22 cellular contexts compared by ENCODE assay signal in the genomic region with DNA sequence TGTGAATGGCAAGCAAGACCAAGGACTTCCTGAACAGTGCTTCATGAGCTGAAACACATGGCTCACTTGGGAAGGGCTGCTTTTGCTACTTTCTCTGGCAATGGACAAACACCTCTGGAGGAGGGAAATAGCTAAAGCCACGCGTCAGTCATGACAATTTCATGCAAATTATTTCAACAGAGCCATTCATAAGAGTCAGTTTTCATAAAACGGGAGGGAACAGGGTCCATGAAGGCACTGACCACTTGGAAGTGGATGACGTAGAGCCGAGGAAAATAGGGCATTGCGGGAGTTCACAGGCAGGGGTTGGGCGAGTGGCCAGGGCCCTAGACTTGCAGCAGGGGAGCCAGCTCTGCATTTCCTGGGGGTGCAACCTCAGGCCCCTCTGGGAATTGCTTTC. TPM values are rescaled to one million over a fixed set of nuclear protein-coding genes. Genes with fewer than 3 reads are reported as not detected.
"Had no signal": no experiment of that assay in that cellular context is flagged by ENCODE, and none has a peak within 500 bp of the region (broad histone marks: within the 10 kb centered on the region; RNA-seq: fewer than 3 reads in every experiment).

No MANE protein-coding gene starts in this region.

- ATAC-seq: gastroesophageal sphincter; left colon; mucosa of descending colon; naive thymus-derived CD8-positive, alpha-beta T cell; sciatic nerve; upper lobe of right lung had no signal

- H3K36me3 Mint-ChIP-seq: naive thymus-derived CD8-positive, alpha-beta T cell; stimulated activated memory B cell treated with anti-CD40 and anti-IgM and Interleukin-4, amounts not matched to agents 10 μg/mL and 1 μg/mL and 100 μg/mL, for 72 hours had no signal

- H3K4me3 Mint-ChIP-seq: naive thymus-derived CD8-positive, alpha-beta T cell; stimulated activated memory B cell treated with anti-CD40 and anti-IgM and Interleukin-4, amounts not matched to agents 10 μg/mL and 1 μg/mL and 100 μg/mL, for 72 hours; stimulated activated naive CD8-positive, alpha-beta T cell treated with anti-CD3 and anti-CD28 coated beads, Interleukin-15, Interleukin-2, amounts not matched to agents 100 ng/mL and 50 ng/mL, for 24 hours had no signal

- H3K27ac ChIP-seq: colonic mucosa, esophagus squamous epithelium, gastroesophageal sphincter, ovary, prostate gland, spleen, tibial artery, upper lobe of right lung, vagina had no signal

- H3K9me3 Mint-ChIP-seq: naive thymus-derived CD8-positive, alpha-beta T cell; stimulated activated memory B cell treated with anti-CD40 and anti-IgM and Interleukin-4, amounts not matched to agents 10 μg/mL and 1 μg/mL and 100 μg/mL, for 72 hours; stimulated activated naive CD8-positive, alpha-beta T cell treated with anti-CD3 and anti-CD28 coated beads, Interleukin-15, Interleukin-2, amounts not matched to agents 100 ng/mL and 50 ng/mL, for 24 hours had no signal

- H3K4me3 ChIP-seq: colonic mucosa, esophagus squamous epithelium, gastroesophageal sphincter, mucosa of descending colon, ovary, prostate gland, spleen, tibial artery, upper lobe of right lung, vagina had no signal

- H3K9me3 ChIP-seq: colonic mucosa, esophagus squamous epithelium, gastroesophageal sphincter, mucosa of descending colon, ovary, prostate gland, spleen, tibial artery, upper lobe of right lung, vagina had no signal

- H3K36me3 ChIP-seq: colonic mucosa, esophagus squamous epithelium, ovary, prostate gland, upper lobe of right lung, vagina had no signal

- H3K27ac Mint-ChIP-seq: stimulated activated memory B cell treated with anti-CD40 and anti-IgM and Interleukin-4, amounts not matched to agents 10 μg/mL and 1 μg/mL and 100 μg/mL, for 72 hours; stimulated activated naive CD8-positive, alpha-beta T cell treated with anti-CD3 and anti-CD28 coated beads, Interleukin-15, Interleukin-2, amounts not matched to agents 100 ng/mL and 50 ng/mL, for 24 hours had no signal

- DNase-seq: colonic mucosa; dermis blood vessel endothelial cell; esophagus squamous epithelium; glutamatergic neuron; islet precursor cell; left colon; mammary epithelial cell; mucosa of descending colon; naive thymus-derived CD8-positive, alpha-beta T cell; ovary; spleen; stimulated activated CD4-positive, alpha-beta T cell treated with anti-CD3 and anti-CD28 coated beads, Interleukin-15, amount 100 ng/mL, for 24 hours; stimulated activated CD4-positive, alpha-beta T cell treated with anti-CD3 and anti-CD28 coated beads, Interleukin-1b, Interleukin-23, amount 100 ng/mL, for 48 hours; stimulated activated CD4-positive, alpha-beta T cell treated with anti-CD3 and anti-CD28 coated beads, Interleukin-4, amount 100 ng/mL, for 24 hours; tibial artery; upper lobe of right lung had no signal

- H3K27me3 ChIP-seq: colonic mucosa, gastroesophageal sphincter, ovary, tibial artery, upper lobe of right lung, vagina had no signal

- H3K4me1 ChIP-seq: colonic mucosa, esophagus squamous epithelium, gastroesophageal sphincter, prostate gland, tibial artery, upper lobe of right lung, vagina had no signal

RNA-seq across cellular contexts. Expression of a gene that starts 43.9 kb away (rescaled TPM):
- polyA plus RNA-seq: naive thymus-derived CD8-positive, alpha-beta T cell had no signal
